In genomic region chr11:92852203-92852602, GRCh38 we compare ENCODE assay signal across 28 cellular contexts.
"Had no signal": no experiment of that assay in that cellular context is flagged by ENCODE, and none has a peak within 500 bp of the region (broad histone marks: within the 10 kb centered on the region; RNA-seq: fewer than 3 reads in every experiment).

No MANE protein-coding gene starts in this region.

- H3K4me3 Mint-ChIP-seq: activated CD4-positive, alpha-beta T cell treated with anti-CD3 and anti-CD28 coated beads, Interleukin-2, amount 10 ng/mL, durations not matched to agents 24 days and 14 days; activated CD8-positive, alpha-beta T cell treated with anti-CD3 and anti-CD28 coated beads for 36 hours; activated naive CD8-positive, alpha-beta T cell treated with anti-CD3 and anti-CD28 coated beads for 36 hours; activated T-cell treated with anti-CD3 and anti-CD28 coated beads, Interleukin-2, amount 50 U/mL, for 72 hours; activated T-helper 17 cell treated with anti-CD3 and anti-CD28 coated beads, Interleukin-2, amount 50 U/mL, for 72 hours had no signal

- H3K4me1 ChIP-seq: SJCRH30 had no signal

- H3K9me3 ChIP-seq: SJCRH30 had no signal

- H3K4me2 ChIP-seq: KMS-11 had no signal

- H3K4me3 ChIP-seq: SJCRH30 had no signal

- H3K9ac ChIP-seq: KMS-11 had no signal

- H3K27me3 ChIP-seq: brain microvascular endothelial cell, SJCRH30 had no signal

- H3K4me1 Mint-ChIP-seq: activated CD4-positive, alpha-beta T cell treated with anti-CD3 and anti-CD28 coated beads, Interleukin-2, amount 10 ng/mL, durations not matched to agents 24 days and 14 days; activated naive CD8-positive, alpha-beta T cell treated with anti-CD3 and anti-CD28 coated beads for 36 hours; activated T-helper 17 cell treated with anti-CD3 and anti-CD28 coated beads, Interleukin-2, amount 50 U/mL, for 72 hours had no signal

- H3K36me3 ChIP-seq: brain microvascular endothelial cell, SJCRH30 had no signal

- H3K27me3 Mint-ChIP-seq: activated CD4-positive, alpha-beta T cell treated with anti-CD3 and anti-CD28 coated beads, Interleukin-2, amount 10 ng/mL, durations not matched to agents 24 days and 14 days; activated CD8-positive, alpha-beta T cell treated with anti-CD3 and anti-CD28 coated beads for 36 hours; activated naive CD8-positive, alpha-beta T cell treated with anti-CD3 and anti-CD28 coated beads for 36 hours; activated T-helper 17 cell treated with anti-CD3 and anti-CD28 coated beads, Interleukin-2, amount 50 U/mL, for 72 hours had no signal

- H3K9me3 Mint-ChIP-seq: activated CD4-positive, alpha-beta T cell treated with anti-CD3 and anti-CD28 coated beads, Interleukin-2, amount 10 ng/mL, durations not matched to agents 24 days and 14 days; activated CD8-positive, alpha-beta T cell treated with anti-CD3 and anti-CD28 coated beads for 36 hours; activated naive CD8-positive, alpha-beta T cell treated with anti-CD3 and anti-CD28 coated beads for 36 hours; activated T-cell treated with anti-CD3 and anti-CD28 coated beads, Interleukin-2, amount 50 U/mL, for 72 hours; activated T-helper 17 cell treated with anti-CD3 and anti-CD28 coated beads, Interleukin-2, amount 50 U/mL, for 72 hours had no signal

- H3K27ac Mint-ChIP-seq: activated CD4-positive, alpha-beta T cell treated with anti-CD3 and anti-CD28 coated beads, Interleukin-2, amount 10 ng/mL, durations not matched to agents 24 days and 14 days; activated CD8-positive, alpha-beta T cell treated with anti-CD3 and anti-CD28 coated beads for 36 hours; activated naive CD8-positive, alpha-beta T cell treated with anti-CD3 and anti-CD28 coated beads for 36 hours; activated T-cell treated with anti-CD3 and anti-CD28 coated beads, Interleukin-2, amount 50 U/mL, for 72 hours; activated T-helper 17 cell treated with anti-CD3 and anti-CD28 coated beads, Interleukin-2, amount 50 U/mL, for 72 hours had no signal

- DNase-seq: activated CD4-positive, alpha-beta T cell treated with anti-CD3 and anti-CD28 coated beads, Interleukin-2, amount 10 ng/mL, durations not matched to agents 24 days and 14 days; activated CD4-positive, alpha-beta T cell treated with anti-CD3 and anti-CD28 coated beads, Interleukin-2, amount 50 U/mL, for 4 hours; activated CD8-positive, alpha-beta T cell treated with anti-CD3 and anti-CD28 coated beads for 36 hours; activated effector memory CD4-positive, alpha-beta T cell treated with anti-CD3 and anti-CD28 coated beads, Interleukin-2, amount 50 U/mL, for 16 hours; activated naive CD4-positive, alpha-beta T cell; activated naive CD4-positive, alpha-beta T cell treated with anti-CD3 and anti-CD28 coated beads, Interleukin-2, amount 50 U/mL, for 16 hours; activated naive CD8-positive, alpha-beta T cell treated with anti-CD3 and anti-CD28 coated beads for 36 hours; activated T-cell treated with anti-CD3 and anti-CD28 coated beads, Interleukin-2, amount 50 U/mL, for 1 hour; activated T-cell treated with anti-CD3 and anti-CD28 coated beads, Interleukin-2, amount 50 U/mL, for 72 hours; amniotic stem cell; brain microvascular endothelial cell; central memory CD4-positive, alpha-beta T cell; MM.1S; MV-4-11; NCI-H146; NCI-H187; NCI-H2107; NCI-H226; NCI-H446 treated with DMSO at 0.1 percent for 48 hours; NCI-H524; NCI-H748 treated with DMSO at 0.1 percent for 48 hours; SJCRH30; SW 1271; T-helper 1 cell; T-helper 2 cell; T-helper 9 cell had no signal

- H3K36me3 Mint-ChIP-seq: activated naive CD8-positive, alpha-beta T cell treated with anti-CD3 and anti-CD28 coated beads for 36 hours had no signal

- H3K27ac ChIP-seq: brain microvascular endothelial cell, KMS-11, SJCRH30 had no signal
